In the genomic region with DNA sequence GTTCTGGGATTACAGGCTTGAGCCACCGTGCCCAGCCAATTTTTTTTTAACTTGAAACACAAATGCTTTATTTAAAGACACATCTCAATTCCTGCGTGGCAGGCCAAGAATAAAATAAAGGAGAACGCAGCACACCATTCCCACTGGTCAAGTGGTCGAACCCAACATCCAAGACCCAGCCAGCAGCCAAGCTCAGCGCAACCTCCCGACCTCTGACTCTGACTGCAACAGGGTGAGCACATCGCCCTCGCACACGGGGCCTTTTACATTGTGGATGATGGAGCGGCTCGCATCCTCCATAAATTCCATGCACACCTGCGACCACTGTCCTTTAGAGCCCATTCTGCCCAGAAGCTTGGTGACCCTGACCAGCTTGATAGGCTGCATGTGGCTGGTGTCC, we compare ENCODE assay signal across 10 cellular contexts.
"Had no signal": no experiment of that assay in that cellular context is flagged by ENCODE, and none has a peak within 500 bp of the region (broad histone marks: within the 10 kb centered on the region; RNA-seq: fewer than 3 reads in every experiment).

No MANE protein-coding gene starts in this region.

- H3K9me3 Mint-ChIP-seq: GM23338, H9, HFFc6 had no signal

- H3K4me3 ChIP-seq: GM23248, GM23338, HAP-1 had no signal

- H3K4me3 Mint-ChIP-seq: GM23338, H9, HFFc6 had no signal

- FAIRE-seq: H54 had no signal

- H3K9ac ChIP-seq: GM23248 had no signal

- H3K36me3 ChIP-seq: HAP-1 had no signal

- H3K27ac ChIP-seq: GM23248 had no signal

- H3K4me2 ChIP-seq: GM23338 had no signal

- H3K9me3 ChIP-seq: HAP-1 had no signal

- ATAC-seq: GM23338, HCT116 had no signal

- DNase-seq: GM23248, GOT3, H7, H9, HCEC 1CT, HFFc6 had no signal

- H3K4me1 Mint-ChIP-seq: GM23338 had no signal

- H3K27ac Mint-ChIP-seq: GM23338, H9, HFFc6 had no signal

- H2AFZ ChIP-seq: GM23248, GM23338 had no signal
